In the genomic region with DNA sequence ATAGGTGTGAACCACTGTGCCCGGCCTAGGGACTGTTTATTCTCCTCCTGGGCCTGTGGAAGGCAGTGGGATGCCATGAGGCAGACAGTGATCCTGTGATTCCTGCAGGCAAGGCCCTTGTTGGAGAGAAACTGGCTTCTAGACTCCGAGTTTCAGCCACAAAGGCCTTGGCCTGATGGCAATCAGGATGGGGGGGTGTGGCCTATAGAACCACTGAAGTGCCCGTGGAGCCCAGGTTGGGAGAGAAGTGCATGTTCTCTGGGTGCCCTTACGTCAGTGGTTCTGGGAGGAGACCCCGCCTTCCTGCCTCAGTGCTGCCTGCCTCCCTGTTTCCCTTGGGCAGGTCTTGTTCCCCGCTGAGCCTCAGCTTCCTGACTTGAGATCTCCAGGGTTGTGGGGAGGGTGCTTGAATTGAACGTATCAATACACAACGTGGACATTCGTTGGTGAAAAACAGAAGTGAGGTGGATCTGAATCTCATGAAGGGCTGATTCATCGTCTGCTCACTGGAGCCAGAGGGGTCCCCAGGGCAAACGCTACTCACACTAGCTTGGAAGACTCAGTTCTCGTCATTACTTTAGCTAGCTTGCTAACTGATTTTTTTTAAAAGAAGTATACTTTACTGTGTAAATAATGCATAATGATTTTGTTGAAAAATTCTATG, we compare ENCODE assay signal across 11 cellular contexts. TPM values are rescaled to one million over a fixed set of nuclear protein-coding genes. Genes with fewer than 3 reads are reported as not detected.
A peak's percentile ranks its signal among the peaks of the same experiment; 100 is the strongest.
DNase-seq lines count a peak whose midpoint lies in the region; ATAC-seq lines count a peak whose summit lies in the region.
"Had no signal": no experiment of that assay in that cellular context is flagged by ENCODE, and none has a peak within 500 bp of the region (broad histone marks: within the 10 kb centered on the region; RNA-seq: fewer than 3 reads in every experiment).

No MANE protein-coding gene starts in this region.

- DNase-seq in activated CD4-positive, alpha-beta T cell treated with anti-CD3 and anti-CD28 coated beads for 36 hours, result peak; percentile 32
- no peak for DNase-seq in activated CD4-positive, alpha-beta T cell treated with anti-CD3 and anti-CD28 coated beads for 1 hour
- no peak for DNase-seq in activated CD4-positive, alpha-beta memory T cell treated with anti-CD3 and anti-CD28 coated beads for 36 hours
- peak; percentile 84 for DNase-seq in fibroblast of the conjunctiva (ENCODE audit: low read depth)
- DNase-seq in stimulated activated naive CD8-positive, alpha-beta T cell treated with anti-CD3 and anti-CD28 coated beads, Interleukin-15, amount 100 ng/mL, for 72 hours, result no peak
- no peak for DNase-seq in HAP-1 (ENCODE audit: low spot score in 2 of 2)
- DNase-seq: ACHN, endodermal cell, NCI-H1930 had no signal

- in situ Hi-C loops in HAP-1 (cut with MboI; ENCODE audit: low sequenced_read_pairs), result no loop called here

- POLR2A ChIA-PET in activated CD4-positive, alpha-beta T cell treated with anti-CD3 and anti-CD28 coated beads for 36 hours (lab: Charles Lee), result no interaction called here
- POLR2A ChIA-PET in activated CD4-positive, alpha-beta memory T cell treated with anti-CD3 and anti-CD28 coated beads for 36 hours (lab: Charles Lee), result no interaction called here

- H3K36me3 ChIP-seq in HAP-1 (replicated peaks), result no peaks in the 10 kb centered on the region

- no peak overlapping the region for H3K4me3 Mint-ChIP-seq in activated CD4-positive, alpha-beta T cell treated with anti-CD3 and anti-CD28 coated beads for 36 hours
- H3K4me3 Mint-ChIP-seq in activated CD4-positive, alpha-beta memory T cell treated with anti-CD3 and anti-CD28 coated beads for 36 hours, result no peak overlapping the region
- peak overlapping the region in 1 of 2 donors; percentile 29 for H3K4me3 Mint-ChIP-seq in stimulated activated naive CD8-positive, alpha-beta T cell treated with anti-CD3 and anti-CD28 coated beads, Interleukin-15, amount 100 ng/mL, for 72 hours
- H3K4me3 Mint-ChIP-seq: endodermal cell had no signal

- H3K36me3 Mint-ChIP-seq in activated CD4-positive, alpha-beta T cell treated with anti-CD3 and anti-CD28 coated beads for 36 hours (ENCODE audit: low read depth), result no peaks in the 10 kb centered on the region
- no peaks in the 10 kb centered on the region for H3K36me3 Mint-ChIP-seq in activated CD4-positive, alpha-beta memory T cell treated with anti-CD3 and anti-CD28 coated beads for 36 hours

- no peaks in the 10 kb centered on the region for H3K4me1 ChIP-seq in HAP-1

- CTCF ChIA-PET in activated CD4-positive, alpha-beta T cell treated with anti-CD3 and anti-CD28 coated beads for 36 hours (lab: Charles Lee), result interaction anchor here (0.7 to 1.7 kb wide), 4 partner anchors 17 to 46 kb away, joined by 3 read pairs; partner anchors contain the start of gene IRAK2
- CTCF ChIA-PET in activated CD4-positive, alpha-beta memory T cell treated with anti-CD3 and anti-CD28 coated beads for 36 hours (lab: Charles Lee), result no interaction called here

- H3K9me3 Mint-ChIP-seq in activated CD4-positive, alpha-beta T cell treated with anti-CD3 and anti-CD28 coated beads for 36 hours (ENCODE audit: low read depth), result no peaks in the 10 kb centered on the region
- no peaks in the 10 kb centered on the region for H3K9me3 Mint-ChIP-seq in activated CD4-positive, alpha-beta memory T cell treated with anti-CD3 and anti-CD28 coated beads for 36 hours
- no peaks in the 10 kb centered on the region for H3K9me3 Mint-ChIP-seq in stimulated activated naive CD8-positive, alpha-beta T cell treated with anti-CD3 and anti-CD28 coated beads, Interleukin-15, amount 100 ng/mL, for 72 hours
- H3K9me3 Mint-ChIP-seq: endodermal cell had no signal

- no peaks in the 10 kb centered on the region for H3K9me3 ChIP-seq in HAP-1

- no peaks in the 10 kb centered on the region for H3K27me3 ChIP-seq in HAP-1 (ENCODE audit: low read depth)

- H3K4me3 ChIP-seq in HAP-1, result no peak overlapping the region

- H3K27ac Mint-ChIP-seq in activated CD4-positive, alpha-beta T cell treated with anti-CD3 and anti-CD28 coated beads for 36 hours, result peak overlapping the region; percentile 97
- H3K27ac Mint-ChIP-seq in activated CD4-positive, alpha-beta memory T cell treated with anti-CD3 and anti-CD28 coated beads for 36 hours, result peak overlapping the region; percentile 97
- peak overlapping the region; percentile 37 to 94 for H3K27ac Mint-ChIP-seq in stimulated activated naive CD8-positive, alpha-beta T cell treated with anti-CD3 and anti-CD28 coated beads, Interleukin-15, amount 100 ng/mL, for 72 hours
- H3K27ac Mint-ChIP-seq: endodermal cell had no signal

- ATAC-seq in activated CD4-positive, alpha-beta T cell treated with anti-CD3 and anti-CD28 coated beads for 36 hours, result no peak
- ATAC-seq in stimulated activated naive CD8-positive, alpha-beta T cell treated with anti-CD3 and anti-CD28 coated beads, Interleukin-15, amount 100 ng/mL, for 72 hours, result no peak
- no peak for ATAC-seq in HG02623 (IDR thresholded peaks at IDR 0.05; ENCODE audit: unreplicated experiment)
- no peak for ATAC-seq in GM21447 (IDR thresholded peaks at IDR 0.05; ENCODE audit: unreplicated experiment)

- intact Hi-C loops in activated CD4-positive, alpha-beta T cell treated with anti-CD3 and anti-CD28 coated beads for 36 hours (cut with DNase I, micrococcal nuclease), result no loop called here
- intact Hi-C loops in activated CD4-positive, alpha-beta memory T cell treated with anti-CD3 and anti-CD28 coated beads for 36 hours (cut with micrococcal nuclease), result no loop called here

- H3K27me3 Mint-ChIP-seq in activated CD4-positive, alpha-beta T cell treated with anti-CD3 and anti-CD28 coated beads for 36 hours, result no peaks in the 10 kb centered on the region
- H3K27me3 Mint-ChIP-seq in activated CD4-positive, alpha-beta memory T cell treated with anti-CD3 and anti-CD28 coated beads for 36 hours, result no peaks in the 10 kb centered on the region
- no peaks in the 10 kb centered on the region for H3K27me3 Mint-ChIP-seq in stimulated activated naive CD8-positive, alpha-beta T cell treated with anti-CD3 and anti-CD28 coated beads, Interleukin-15, amount 100 ng/mL, for 72 hours

- peaks cover 76% of the 10 kb centered on the region for H3K4me1 Mint-ChIP-seq in activated CD4-positive, alpha-beta T cell treated with anti-CD3 and anti-CD28 coated beads for 36 hours
- peaks cover 80% of the 10 kb centered on the region for H3K4me1 Mint-ChIP-seq in activated CD4-positive, alpha-beta memory T cell treated with anti-CD3 and anti-CD28 coated beads for 36 hours (ENCODE audit: low read depth)
- H3K4me1 Mint-ChIP-seq in stimulated activated naive CD8-positive, alpha-beta T cell treated with anti-CD3 and anti-CD28 coated beads, Interleukin-15, amount 100 ng/mL, for 72 hours, result peaks cover 93% of the 10 kb centered on the region

RNA-seq across cellular contexts. Expression of gene IRAK2, which starts 31.8 kb away (rescaled TPM):
- 1 to 10 TPM; 3.9 to 4.0 TPM for total RNA-seq in activated CD4-positive, alpha-beta T cell treated with anti-CD3 and anti-CD28 coated beads for 36 hours
- 1 to 10 TPM; 7.3 to 8.3 TPM for total RNA-seq in activated CD4-positive, alpha-beta memory T cell treated with anti-CD3 and anti-CD28 coated beads for 36 hours

RNA-seq across cellular contexts. Expression of gene TATDN2, which starts 51.7 kb away (rescaled TPM):
- 10 to 100 TPM; 40.0 to 40.2 TPM for total RNA-seq in activated CD4-positive, alpha-beta T cell treated with anti-CD3 and anti-CD28 coated beads for 36 hours
- 10 to 100 TPM; 36.9 to 39.4 TPM for total RNA-seq in activated CD4-positive, alpha-beta memory T cell treated with anti-CD3 and anti-CD28 coated beads for 36 hours

RNA-seq across cellular contexts. Expression of gene VHL, which starts 54.9 kb away (rescaled TPM):
- total RNA-seq in activated CD4-positive, alpha-beta T cell treated with anti-CD3 and anti-CD28 coated beads for 36 hours, result 10 to 100 TPM; 49.8 to 52.4 TPM
- 10 to 100 TPM; 47.0 to 51.3 TPM for total RNA-seq in activated CD4-positive, alpha-beta memory T cell treated with anti-CD3 and anti-CD28 coated beads for 36 hours

Comparison
In these comparisons a context has a peak if more than half of its experiments do, and no peak if none do; other contexts are left out.
1. DNase-seq: peak in activated CD4-positive, alpha-beta T cell treated with anti-CD3 and anti-CD28 coated beads for 36 hours (single experiment) and fibroblast of the conjunctiva (single experiment); none in activated CD4-positive, alpha-beta T cell treated with anti-CD3 and anti-CD28 coated beads for 1 hour (single experiment), activated CD4-positive, alpha-beta memory T cell treated with anti-CD3 and anti-CD28 coated beads for 36 hours (single experiment), stimulated activated naive CD8-positive, alpha-beta T cell treated with anti-CD3 and anti-CD28 coated beads, Interleukin-15, amount 100 ng/mL, for 72 hours (0 of 2) and HAP-1 (0 of 2).
2. Peak in every context shown above with its lines, with median percentiles within 50 percentile points of each other: H3K27ac Mint-ChIP-seq.